In the genomic region with DNA sequence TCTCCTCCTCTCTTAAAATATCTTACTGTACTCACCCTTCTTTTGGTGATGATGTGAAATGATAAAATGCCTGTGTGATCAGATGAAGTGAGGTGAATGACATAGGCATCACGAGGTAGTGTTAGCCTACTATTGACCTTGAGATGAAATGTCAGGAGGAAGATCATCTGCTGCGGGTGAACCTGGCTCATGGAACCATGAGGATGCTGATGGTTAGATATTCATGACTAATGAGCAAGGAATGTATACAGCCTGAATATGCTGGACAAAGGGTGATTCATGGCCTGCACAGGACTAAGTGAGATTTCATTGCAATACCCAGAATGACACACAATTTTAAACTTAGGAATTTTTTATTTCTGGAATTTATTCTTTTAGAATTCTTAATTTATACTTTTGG, we compare ENCODE assay signal across 10 cellular contexts.
A peak's percentile ranks its signal among the peaks of the same experiment; 100 is the strongest.
DNase-seq lines count a peak whose midpoint lies in the region; ATAC-seq and TF ChIP-seq lines count a peak whose summit lies in the region.
"Had no signal": no experiment of that assay in that cellular context is flagged by ENCODE, and none has a peak within 500 bp of the region (broad histone marks: within the 10 kb centered on the region; RNA-seq: fewer than 3 reads in every experiment).

No MANE protein-coding gene starts in this region.

- 71 to 72% methylated on average over 2 of the region's 2 CpGs for WGBS in sigmoid colon, 2 donors

- RAD21 ChIA-PET in HCT116 (lab: Charles Lee; ENCODE audit: low non-redundant PET in 1 of 2, low total read pairs in 2 of 2, uncharacterized antibody in 2 of 2, unreplicated experiment in 2 of 2), result no interaction called here

- peak overlapping the region; percentile 36 for H2AFZ ChIP-seq in HCT116 (ENCODE audit: low read depth, low read length, poor library complexity, severe bottlenecking)

- no peaks in the 10 kb centered on the region for H3K9me2 ChIP-seq in HCT116 (ENCODE audit: insufficient read depth)

- no peaks in the 10 kb centered on the region for H3K79me2 ChIP-seq in HCT116 (ENCODE audit: insufficient read depth, low read length)

- H3K4me3 ChIP-seq in HCT116 (replicated peaks in 1 of 2; ENCODE audit: low read depth in 1 of 2, low read length in 2 of 2) (no peak overlapping the region; a peak in 1 of 4 replicates), fibroblast of pulmonary artery (replicated peaks; ENCODE audit: low read depth, low read length) (no peak overlapping the region), sigmoid colon (no peak overlapping the region)
- H3K4me3 ChIP-seq in effector memory CD4-positive, alpha-beta T cell (ENCODE audit: insufficient read depth, low read depth, low read length, poor library complexity, severe bottlenecking), result no peak overlapping the region

- DNase-seq in HCT116 (ENCODE audit: low read depth, low spot score) (peak; percentile 85), SW480 (ENCODE audit: low spot score) (peak; percentile 92), fibroblast of pulmonary artery (ENCODE audit: low read depth) (peak; percentile 92), sigmoid colon (no peak), GM10248 (ENCODE audit: extremely low spot score) (no peak), medulla oblongata (ENCODE audit: extremely low spot score) (no peak)
- no peak for DNase-seq in effector memory CD4-positive, alpha-beta T cell
- DNase-seq: DMS79 treated with DMSO at 0.1 percent for 48 hours; stimulated activated naive B cell treated with anti-CD40 and anti-IgM and Interleukin-4, amounts not matched to agents 10 μg/mL and 1 μg/mL and 100 μg/mL, for 72 hours had no signal

- H4K20me1 ChIP-seq in HCT116 (ENCODE audit: insufficient read depth), result no peaks in the 10 kb centered on the region

- POLR2A ChIA-PET in HCT116 (lab: Charles Lee), result no interaction called here
- POLR2A ChIA-PET in GM10248 (lab: Yijun Ruan, JAX), result no interaction called here

- ATAC-seq in HCT116, result peak; percentile 81
- no peak for ATAC-seq in GM18870 (IDR thresholded peaks at IDR 0.05; ENCODE audit: unreplicated experiment)
- ATAC-seq: stimulated activated naive B cell treated with anti-CD40 and anti-IgM and Interleukin-4, amounts not matched to agents 10 μg/mL and 1 μg/mL and 100 μg/mL, for 72 hours had no signal

- no peak for TF ChIP-seq RAD21 in HCT116 (IDR thresholded peaks at IDR 0.05; ENCODE audit: low read depth)

- intact Hi-C loops in HCT116 (cut with micrococcal nuclease) (loop anchor here (5.0 kb wide), 2 partner anchors 84 to 91 kb away; partner anchors contain the start of gene DAAM1), sigmoid colon (cut with DNase I) (no loop called here)

- no peak overlapping the region for H3K9ac ChIP-seq in HCT116 (ENCODE audit: low read length)

- H3K9me3 ChIP-seq in HCT116 (ENCODE audit: control insufficient read depth in 1 of 2, insufficient read depth in 1 of 2, low read depth in 1 of 2, low read length in 2 of 2) (no peaks in the 10 kb centered on the region), sigmoid colon (no peaks in the 10 kb centered on the region)
- no peaks in the 10 kb centered on the region for H3K9me3 ChIP-seq in effector memory CD4-positive, alpha-beta T cell (ENCODE audit: control insufficient read depth, low read length)

- peaks cover 57 to 74% of the 10 kb centered on the region in 2 experiments for H3K4me1 ChIP-seq in HCT116 (ENCODE audit: control insufficient read depth in 1 of 2, insufficient read depth in 2 of 2, low read length in 2 of 2)
- peaks cover 0 to 79% (median 64%) of the 10 kb centered on the region in 4 donors for H3K4me1 ChIP-seq in sigmoid colon
- H3K4me1 ChIP-seq in effector memory CD4-positive, alpha-beta T cell (ENCODE audit: control insufficient read depth, insufficient read depth, low read length, poor library complexity, severe bottlenecking), result no peaks in the 10 kb centered on the region

- TF ChIP-seq EP300 in sigmoid colon (IDR thresholded peaks at IDR 0.05), result no peak

- TF ChIP-seq POLR2A in HCT116 (IDR thresholded peaks at IDR 0.05; ENCODE audit: borderline replicate concordance, extremely low read depth, insufficient read depth, insufficient read length), result no peak
- TF ChIP-seq POLR2A in sigmoid colon (IDR thresholded peaks at IDR 0.05), result no peak

- no TSS peak for BruUV-seq in HCT116 (replicated peaks; lab: Mats Ljungman, UMichigan)

- H3K27me3 ChIP-seq in HCT116 (ENCODE audit: insufficient read depth, low read length) (no peaks in the 10 kb centered on the region), sigmoid colon (no peaks in the 10 kb centered on the region)
- no peaks in the 10 kb centered on the region for H3K27me3 ChIP-seq in effector memory CD4-positive, alpha-beta T cell (replicated peaks; ENCODE audit: control insufficient read depth, insufficient read depth, low read length, poor library complexity, severe bottlenecking)

- peak overlapping the region; percentile 39; the same call in 1 of the 2 replicates for H3K27ac ChIP-seq in HCT116 (ENCODE audit: low read depth, low read length)
- H3K27ac ChIP-seq in sigmoid colon, result peak overlapping the region; percentile 29 to 75 (median 70)
- H3K27ac ChIP-seq in effector memory CD4-positive, alpha-beta T cell (ENCODE audit: insufficient read depth, low read length, poor library complexity, severe bottlenecking), result no peak overlapping the region

- H3K36me3 ChIP-seq in HCT116 (ENCODE audit: control insufficient read depth in 1 of 2, insufficient read depth in 2 of 2, low read length in 2 of 2), result no peaks in the 10 kb centered on the region
- no peaks in the 10 kb centered on the region for H3K36me3 ChIP-seq in sigmoid colon
- H3K36me3 ChIP-seq in effector memory CD4-positive, alpha-beta T cell (ENCODE audit: control insufficient read depth, insufficient read depth, low read length), result no peaks in the 10 kb centered on the region

- CTCF ChIA-PET in HCT116 (lab: Charles Lee), result no interaction called here
- CTCF ChIA-PET in GM10248 (lab: Yijun Ruan, JAX), result no interaction called here

- TF ChIP-seq CTCF in HCT116 (IDR thresholded peaks at IDR 0.05 in 2 of 3, conservative IDR thresholded peaks at IDR 0.05 in 1 of 3; ENCODE audit: borderline replicate concordance in 1 of 3, insufficient read depth in 1 of 3, low read depth in 2 of 3, low read length in 2 of 3) (no peak), fibroblast of pulmonary artery (IDR thresholded peaks at IDR 0.05; ENCODE audit: low read length, missing control alignments) (no peak), sigmoid colon (IDR thresholded peaks at IDR 0.05) (no peak), GM10248 (IDR thresholded peaks at IDR 0.05; ENCODE audit: control extremely low read depth, extremely low read depth, low read depth, missing control alignments) (no peak)

- H3K4me2 ChIP-seq in HCT116 (ENCODE audit: low read length), result peak overlapping the region; percentile 53

TF ChIP-seq in HCT116, 20 proteins besides CTCF, POLR2A, EP300 and RAD21 (continues in another document):
- TF ChIP-seq YY1 (IDR thresholded peaks at IDR 0.05; ENCODE audit: extremely low read depth, insufficient replicate concordance, low read depth, low read length), result no peak
- TF ChIP-seq FOSL1 (IDR thresholded peaks at IDR 0.05; ENCODE audit: low read depth), result peak; percentile 93
- no peak for TF ChIP-seq ZNF274 (IDR thresholded peaks at IDR 0.05; ENCODE audit: low read depth, low read length)
- no peak for TF ChIP-seq POLR2AphosphoS5 (IDR thresholded peaks at IDR 0.05; ENCODE audit: low read depth, low read length)
- TF ChIP-seq EZH2 (IDR thresholded peaks at IDR 0.05), result no peak
- no peak for TF ChIP-seq EZH2phosphoT487 (IDR thresholded peaks at IDR 0.05; ENCODE audit: borderline replicate concordance)
- TF ChIP-seq CBX3 (IDR thresholded peaks at IDR 0.05; ENCODE audit: low read depth), result peak; percentile 87; the same call in 1 of the 2 replicates
- TF ChIP-seq SIN3A (IDR thresholded peaks at IDR 0.05; ENCODE audit: low read depth), result peak; percentile 51; the same call in 1 of the 2 replicates
- TF ChIP-seq, protein P1, sequence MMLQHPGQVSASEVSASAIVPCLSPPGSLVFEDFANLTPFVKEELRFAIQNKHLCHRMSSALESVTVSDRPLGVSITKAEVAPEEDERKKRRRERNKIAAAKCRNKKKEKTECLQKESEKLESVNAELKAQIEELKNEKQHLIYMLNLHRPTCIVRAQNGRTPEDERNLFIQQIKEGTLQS (IDR thresholded peaks at IDR 0.05), result no peak
- no peak for TF ChIP-seq CEBPB (IDR thresholded peaks at IDR 0.05; ENCODE audit: low read depth)
- no peak for TF ChIP-seq REST (IDR thresholded peaks at IDR 0.05; ENCODE audit: low read depth)
- TF ChIP-seq JUND (IDR thresholded peaks at IDR 0.05), result peak; percentile 93
- TF ChIP-seq ZFX (IDR thresholded peaks at IDR 0.05), result no peak

Comparison
In these comparisons a context has a peak if more than half of its experiments do, and no peak if none do; other contexts are left out.
1. DNase-seq: peak in HCT116 (single experiment), SW480 (single experiment) and fibroblast of pulmonary artery (single experiment); none in sigmoid colon (single experiment), GM10248 (single experiment), medulla oblongata (single experiment) and effector memory CD4-positive, alpha-beta T cell (0 of 3).